15 cellular contexts compared by ENCODE assay signal in the genomic region with DNA sequence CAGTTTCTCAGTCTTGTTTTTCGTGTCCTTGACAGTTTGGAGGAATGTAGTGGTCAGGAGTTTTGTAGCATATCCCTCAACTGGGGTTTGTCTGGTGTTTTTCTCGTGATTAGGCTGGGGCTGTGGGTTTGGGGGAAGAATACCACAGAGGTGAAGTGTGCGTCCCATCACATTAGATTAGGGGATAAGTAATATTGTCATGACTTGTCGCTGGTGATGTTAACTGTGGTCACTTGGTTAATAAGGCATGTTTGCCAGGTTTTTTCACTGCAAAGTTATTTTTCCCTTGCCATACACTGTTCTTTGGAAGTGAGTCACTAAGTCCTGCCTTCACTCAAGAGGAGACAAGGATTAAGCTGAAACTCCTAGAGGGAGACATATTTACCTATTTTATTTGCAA. TPM values are rescaled to one million over a fixed set of nuclear protein-coding genes. Genes with fewer than 3 reads are reported as not detected.
DNase-seq lines count a peak whose midpoint lies in the region; ATAC-seq, FAIRE-seq and TF ChIP-seq lines count a peak whose summit lies in the region.
"Had no signal": no experiment of that assay in that cellular context is flagged by ENCODE, and none has a peak within 500 bp of the region (broad histone marks: within the 10 kb centered on the region; RNA-seq: fewer than 3 reads in every experiment).

No MANE protein-coding gene starts in this region.

- ATAC-seq in GM18868 (IDR thresholded peaks at IDR 0.05; ENCODE audit: unreplicated experiment), result no peak
- ATAC-seq: K562 had no signal

- intact Hi-C loops in esophagus squamous epithelium (cut with DNase I), result no loop called here

- TF ChIP-seq POLR2A in esophagus squamous epithelium (IDR thresholded peaks at IDR 0.05), result no peak

- H3K4me3 ChIP-seq in bronchial epithelial cell (ENCODE audit: low read depth, low read length) (no peak overlapping the region), kidney epithelial cell (ENCODE audit: low read depth, low read length) (no peak overlapping the region), esophagus squamous epithelium (no peak overlapping the region)
- H3K4me3 ChIP-seq: K562 had no signal

- no peak for FAIRE-seq in bronchial epithelial cell (lab: Jason Lieb, UNC)
- FAIRE-seq: endometrium, K562 had no signal

- TF ChIP-seq CTCF in bronchial epithelial cell (IDR thresholded peaks at IDR 0.05; ENCODE audit: insufficient read depth, low read length, severe bottlenecking), result no peak
- TF ChIP-seq CTCF in kidney epithelial cell (IDR thresholded peaks at IDR 0.05; ENCODE audit: insufficient read depth, low read length, poor library complexity, severe bottlenecking), result no peak
- TF ChIP-seq CTCF in esophagus squamous epithelium (IDR thresholded peaks at IDR 0.05), result no peak

- H3K36me3 ChIP-seq in bronchial epithelial cell (ENCODE audit: control insufficient read depth, insufficient read depth, low read length) (peaks cover 3% of the 10 kb centered on the region), kidney epithelial cell (ENCODE audit: control insufficient read depth, insufficient read depth, low read length) (no peaks in the 10 kb centered on the region), esophagus squamous epithelium (peaks cover 0 to 31% (median 3%) of the 10 kb centered on the region in 3 donors)

- DNase-seq in A172 (ENCODE audit: low spot score) (peak; percentile 75), HCEC 1CT (peak; percentile 64), bronchial epithelial cell (ENCODE audit: low read depth) (peak; percentile 86), kidney epithelial cell (ENCODE audit: low read depth) (peak; percentile 62), HuH-7.5 (ENCODE audit: low spot score) (no peak), esophagus squamous epithelium (lab: John Stamatoyannopoulos, UW) (no peak)
- no peak for DNase-seq in activated effector memory CD4-positive, alpha-beta T cell treated with anti-CD3 and anti-CD28 coated beads, Interleukin-2, amount 50 U/mL, for 16 hours
- DNase-seq: activated CD4-positive, alpha-beta T cell treated with anti-CD3 and anti-CD28 coated beads for 1 hour; activated gamma-delta T cell treated with Interleukin-2 at 50 U/mL for 16 hours; NCI-H446; SIG-M5; stimulated activated naive CD4-positive, alpha-beta T cell had no signal

- 35 to 57% methylated on average over 4 of the region's 4 CpGs for WGBS in esophagus squamous epithelium, 2 donors

- H3K27me3 ChIP-seq in bronchial epithelial cell (ENCODE audit: control insufficient read depth, insufficient read depth, low read length) (no peaks in the 10 kb centered on the region), kidney epithelial cell (ENCODE audit: control insufficient read depth, insufficient read depth, low read length) (no peaks in the 10 kb centered on the region), esophagus squamous epithelium (no peaks in the 10 kb centered on the region)

- peaks cover 6 to 39% (median 10%) of the 10 kb centered on the region in 3 donors for H3K4me1 ChIP-seq in esophagus squamous epithelium

- peak overlapping the region in 1 of 4 donors; percentile 27 for H3K27ac ChIP-seq in esophagus squamous epithelium

- no peaks in the 10 kb centered on the region for H3K9me3 ChIP-seq in esophagus squamous epithelium

RNA-seq across cellular contexts. Expression of a gene that starts 39.1 kb away (rescaled TPM):
- 46.0 and 54.0 TPM in 2 replicates for total RNA-seq in A172 (2014; rRNA removed; shearing (Covaris generic))
- 36.2 and 36.9 TPM in 2 replicates for total RNA-seq in bronchial epithelial cell
- total RNA-seq in kidney epithelial cell, result 50.6 and 51.4 TPM in 2 replicates
- 10 to 100 TPM; 24.6 to 42.9 (median 38.8) TPM for total RNA-seq in esophagus squamous epithelium

Comparison
In these comparisons a context has a peak if more than half of its experiments do, and no peak if none do; other contexts are left out.
1. DNase-seq: peak in A172 (single experiment), HCEC 1CT (single experiment), bronchial epithelial cell (single experiment) and kidney epithelial cell (single experiment); none in HuH-7.5 (single experiment), activated effector memory CD4-positive, alpha-beta T cell treated with anti-CD3 and anti-CD28 coated beads, Interleukin-2, amount 50 U/mL, for 16 hours (single experiment) and esophagus squamous epithelium (single experiment).